Comparison of ENCODE assay signal across 29 cellular contexts in genomic region chr12:87227157-87227556, GRCh38.
"Had no signal": no experiment of that assay in that cellular context is flagged by ENCODE, and none has a peak within 500 bp of the region (broad histone marks: within the 10 kb centered on the region; RNA-seq: fewer than 3 reads in every experiment).

No MANE protein-coding gene starts in this region.

- FAIRE-seq: endometrium had no signal

- H3K27me3 Mint-ChIP-seq: activated CD4-positive, alpha-beta T cell treated with anti-CD3 and anti-CD28 coated beads for 36 hours; activated naive CD8-positive, alpha-beta T cell; activated T-cell treated with anti-CD3 and anti-CD28 coated beads, Interleukin-2, amount 50 U/mL, for 24 hours; activated T-helper 17 cell treated with anti-CD3 and anti-CD28 coated beads, Interleukin-2, amount 50 U/mL, for 72 hours; dendritic cell treated with granulocyte-macrophage colony-stimulating factor and Interleukin-4, amounts not matched to agents 40 ng/mL and 50 ng/mL, for 4 days; naive thymus-derived CD4-positive, alpha-beta T cell; stimulated activated memory B cell treated with anti-CD40 and anti-IgM and Interleukin-4, amounts not matched to agents 10 μg/mL and 1 μg/mL and 100 μg/mL, for 72 hours had no signal

- H3K9me3 Mint-ChIP-seq: dendritic cell treated with granulocyte-macrophage colony-stimulating factor and Interleukin-4, amounts not matched to agents 40 ng/mL and 50 ng/mL, for 4 days; neural crest cell; WTC11 had no signal

- H3K27ac ChIP-seq: adrenal gland, cardiac muscle cell, foreskin keratinocyte, left lung, stomach, suprapubic skin, tibial nerve had no signal

- H3K4me1 Mint-ChIP-seq: activated CD4-positive, alpha-beta T cell treated with anti-CD3 and anti-CD28 coated beads for 36 hours; activated T-helper 17 cell treated with anti-CD3 and anti-CD28 coated beads, Interleukin-2, amount 50 U/mL, for 72 hours; immature natural killer cell; naive thymus-derived CD4-positive, alpha-beta T cell; neural crest cell; stimulated activated memory B cell treated with anti-CD40 and anti-IgM and Interleukin-4, amounts not matched to agents 10 μg/mL and 1 μg/mL and 100 μg/mL, for 72 hours; WTC11 had no signal

- H3K4me1 ChIP-seq: adrenal gland, foreskin keratinocyte, left lung, stomach, suprapubic skin, tibial nerve had no signal

- H3K36me3 Mint-ChIP-seq: activated naive CD8-positive, alpha-beta T cell; immature natural killer cell; naive thymus-derived CD4-positive, alpha-beta T cell; stimulated activated memory B cell treated with anti-CD40 and anti-IgM and Interleukin-4, amounts not matched to agents 10 μg/mL and 1 μg/mL and 100 μg/mL, for 72 hours; WTC11 had no signal

- H3K4me3 Mint-ChIP-seq: activated CD4-positive, alpha-beta T cell treated with anti-CD3 and anti-CD28 coated beads for 36 hours; activated naive CD8-positive, alpha-beta T cell; activated T-cell treated with anti-CD3 and anti-CD28 coated beads, Interleukin-2, amount 50 U/mL, for 24 hours; activated T-helper 17 cell treated with anti-CD3 and anti-CD28 coated beads, Interleukin-2, amount 50 U/mL, for 72 hours; dendritic cell treated with granulocyte-macrophage colony-stimulating factor and Interleukin-4, amounts not matched to agents 40 ng/mL and 50 ng/mL, for 4 days; immature natural killer cell; naive thymus-derived CD4-positive, alpha-beta T cell; neural crest cell; stimulated activated memory B cell treated with anti-CD40 and anti-IgM and Interleukin-4, amounts not matched to agents 10 μg/mL and 1 μg/mL and 100 μg/mL, for 72 hours; WTC11 had no signal

- H3K27ac Mint-ChIP-seq: activated CD4-positive, alpha-beta T cell treated with anti-CD3 and anti-CD28 coated beads for 36 hours; activated naive CD8-positive, alpha-beta T cell; activated T-cell treated with anti-CD3 and anti-CD28 coated beads, Interleukin-2, amount 50 U/mL, for 24 hours; activated T-helper 17 cell treated with anti-CD3 and anti-CD28 coated beads, Interleukin-2, amount 50 U/mL, for 72 hours; dendritic cell treated with granulocyte-macrophage colony-stimulating factor and Interleukin-4, amounts not matched to agents 40 ng/mL and 50 ng/mL, for 4 days; immature natural killer cell; naive thymus-derived CD4-positive, alpha-beta T cell; stimulated activated memory B cell treated with anti-CD40 and anti-IgM and Interleukin-4, amounts not matched to agents 10 μg/mL and 1 μg/mL and 100 μg/mL, for 72 hours; WTC11 had no signal

- H3K36me3 ChIP-seq: adrenal gland, cardiac muscle cell, left lung, stomach, suprapubic skin, tibial nerve had no signal

- H3K9me3 ChIP-seq: adrenal gland, left lung, stomach, suprapubic skin, tibial nerve had no signal

- H3K4me3 ChIP-seq: adrenal gland, cardiac muscle cell, left lung, lung, smooth muscle cell, stomach, suprapubic skin, tibial nerve had no signal

- H3K27me3 ChIP-seq: adrenal gland, cardiac muscle cell, foreskin keratinocyte, left lung, stomach, suprapubic skin, tibial nerve had no signal

- H3K4me2 ChIP-seq: smooth muscle cell had no signal

- DNase-seq: activated CD4-positive, alpha-beta T cell treated with anti-CD3 and anti-CD28 coated beads for 36 hours; activated CD4-positive, alpha-beta T cell treated with anti-CD3 and anti-CD28 coated beads, Interleukin-2, amount 50 U/mL, for 4 hours; activated CD8-positive, alpha-beta memory T cell treated with anti-CD3 and anti-CD28 coated beads for 24 hours; activated CD8-positive, alpha-beta memory T cell treated with anti-CD3 and anti-CD28 coated beads, Interleukin-2, amount 50 U/mL, for 4 hours; activated T-cell treated with anti-CD3 and anti-CD28 coated beads, Interleukin-2, amount 50 U/mL, for 24 hours; adrenal gland; effector CD4-positive, alpha-beta T cell; immature natural killer cell; kidney glomerular epithelial cell; left lung; naive thymus-derived CD4-positive, alpha-beta T cell; posterior cingulate gyrus; stimulated activated CD4-positive, alpha-beta T cell treated with anti-CD3 and anti-CD28 coated beads, Interleukin-15, amount 100 ng/mL, for 24 hours; stomach; T-helper 9 cell had no signal

- ATAC-seq: activated CD4-positive, alpha-beta T cell treated with anti-CD3 and anti-CD28 coated beads for 36 hours; activated T-helper 17 cell treated with anti-CD3 and anti-CD28 coated beads, Interleukin-2, amount 50 U/mL, for 72 hours; foreskin keratinocyte; left lung; naive thymus-derived CD4-positive, alpha-beta T cell; sciatic nerve; stimulated activated memory B cell treated with anti-CD40 and anti-IgM and Interleukin-4, amounts not matched to agents 10 μg/mL and 1 μg/mL and 100 μg/mL, for 72 hours; WTC11 had no signal
